In the genomic region with DNA sequence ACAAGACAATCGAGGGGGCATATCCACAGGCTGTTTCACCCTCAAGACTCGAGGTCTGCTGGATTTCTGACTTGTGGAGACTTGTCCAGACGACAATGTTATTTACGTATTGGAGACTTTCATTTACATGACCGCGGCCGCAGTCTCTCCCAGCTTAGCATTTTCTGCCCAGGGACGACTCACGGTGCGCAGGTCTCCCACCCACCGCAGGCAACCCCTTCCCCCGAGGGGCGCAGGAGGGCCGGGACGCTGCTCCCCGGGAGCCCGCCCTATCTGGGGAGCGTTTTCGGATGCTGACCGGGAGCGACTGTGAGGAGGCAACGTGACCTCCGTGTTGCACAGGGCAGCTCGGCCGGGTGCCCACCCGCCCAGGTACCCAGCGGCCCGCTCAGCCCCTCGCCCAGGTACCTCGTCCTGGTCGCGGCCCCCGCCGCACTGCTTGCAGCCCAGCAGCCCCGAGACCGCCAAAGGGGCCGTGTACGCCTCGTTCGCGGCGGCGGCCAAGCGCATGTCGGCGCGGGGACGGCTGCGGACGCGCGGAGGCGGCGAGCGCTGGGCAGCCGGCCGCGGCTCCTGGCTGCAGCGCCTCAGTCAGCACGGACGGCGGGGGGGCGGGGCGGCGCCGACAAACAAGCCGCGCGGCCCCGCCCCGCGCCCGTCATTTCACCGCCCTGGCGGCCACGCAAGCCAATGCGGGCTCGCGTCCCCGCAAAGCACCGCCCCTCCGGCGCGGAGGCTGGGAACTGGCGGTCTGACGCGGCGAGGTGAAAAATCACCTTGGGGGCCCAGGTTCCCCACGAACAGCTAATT, we compare ENCODE assay signal across 1 cellular context.
TF ChIP-seq lines count a peak whose summit lies in the region.

No MANE protein-coding gene starts in this region.

TF ChIP-seq in HEK293, 187 proteins besides CTCF, POLR2A, EP300 and RAD21 (continued from another document and continues in another):
- TF ChIP-seq, protein P1, sequence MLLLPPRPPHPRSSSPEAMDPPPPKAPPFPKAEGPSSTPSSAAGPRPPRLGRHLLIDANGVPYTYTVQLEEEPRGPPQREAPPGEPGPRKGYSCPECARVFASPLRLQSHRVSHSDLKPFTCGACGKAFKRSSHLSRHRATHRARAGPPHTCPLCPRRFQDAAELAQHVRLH (tag by site-specific recombination; IDR thresholded peaks at IDR 0.05), result 0 out of 2 replicates have a peak, but pooled peaks have one; percentile 10
- TF ChIP-seq ZBTB17 (tag by site-specific recombination; IDR thresholded peaks at IDR 0.05), result peak; percentile 63
- TF ChIP-seq ZNF433 (tag by site-specific recombination; IDR thresholded peaks at IDR 0.05; ENCODE audit: low read depth), result no peak
- no peak for TF ChIP-seq YY2 (tag by site-specific recombination; IDR thresholded peaks at IDR 0.05)
- no peak for TF ChIP-seq GLI4 (tag by site-specific recombination; IDR thresholded peaks at IDR 0.05)
- peak; percentile 99 for TF ChIP-seq PBX3 (CRISPR knock-in tag; IDR thresholded peaks at IDR 0.05)
- no peak for TF ChIP-seq ZSCAN18 (tag by site-specific recombination; IDR thresholded peaks at IDR 0.05)
- TF ChIP-seq, protein P2, sequence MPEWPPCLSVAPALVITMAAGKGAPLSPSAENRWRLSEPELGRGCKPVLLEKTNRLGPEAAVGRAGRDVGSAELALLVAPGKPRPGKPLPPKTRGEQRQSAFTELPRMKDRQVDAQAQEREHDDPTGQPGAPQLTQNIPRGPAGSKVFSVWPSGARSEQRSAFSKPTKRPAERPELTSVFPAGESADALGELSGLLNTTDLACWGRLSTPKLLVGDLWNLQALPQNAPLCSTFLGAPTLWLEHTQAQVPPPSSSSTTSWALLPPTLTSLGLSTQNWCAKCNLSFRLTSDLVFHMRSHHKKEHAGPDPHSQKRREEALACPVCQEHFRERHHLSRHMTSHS (tag by site-specific recombination; IDR thresholded peaks at IDR 0.05), result no peak
- no peak for TF ChIP-seq ZNF174 (tag by site-specific recombination; IDR thresholded peaks at IDR 0.05)
- peak; percentile 22; the same call in 1 of the 2 replicates for TF ChIP-seq ZNF184 (tag by site-specific recombination; IDR thresholded peaks at IDR 0.05)
- no peak for TF ChIP-seq ZNF626 (tag by site-specific recombination; IDR thresholded peaks at IDR 0.05)
- TF ChIP-seq ZNF560 (tag by site-specific recombination; IDR thresholded peaks at IDR 0.05; ENCODE audit: borderline replicate concordance), result no peak
- no peak for TF ChIP-seq ZNF24 (tag by site-specific recombination; IDR thresholded peaks at IDR 0.05)
- TF ChIP-seq ZNF19 (tag by site-specific recombination; IDR thresholded peaks at IDR 0.05; ENCODE audit: low read depth), result no peak
- TF ChIP-seq, protein P3, sequence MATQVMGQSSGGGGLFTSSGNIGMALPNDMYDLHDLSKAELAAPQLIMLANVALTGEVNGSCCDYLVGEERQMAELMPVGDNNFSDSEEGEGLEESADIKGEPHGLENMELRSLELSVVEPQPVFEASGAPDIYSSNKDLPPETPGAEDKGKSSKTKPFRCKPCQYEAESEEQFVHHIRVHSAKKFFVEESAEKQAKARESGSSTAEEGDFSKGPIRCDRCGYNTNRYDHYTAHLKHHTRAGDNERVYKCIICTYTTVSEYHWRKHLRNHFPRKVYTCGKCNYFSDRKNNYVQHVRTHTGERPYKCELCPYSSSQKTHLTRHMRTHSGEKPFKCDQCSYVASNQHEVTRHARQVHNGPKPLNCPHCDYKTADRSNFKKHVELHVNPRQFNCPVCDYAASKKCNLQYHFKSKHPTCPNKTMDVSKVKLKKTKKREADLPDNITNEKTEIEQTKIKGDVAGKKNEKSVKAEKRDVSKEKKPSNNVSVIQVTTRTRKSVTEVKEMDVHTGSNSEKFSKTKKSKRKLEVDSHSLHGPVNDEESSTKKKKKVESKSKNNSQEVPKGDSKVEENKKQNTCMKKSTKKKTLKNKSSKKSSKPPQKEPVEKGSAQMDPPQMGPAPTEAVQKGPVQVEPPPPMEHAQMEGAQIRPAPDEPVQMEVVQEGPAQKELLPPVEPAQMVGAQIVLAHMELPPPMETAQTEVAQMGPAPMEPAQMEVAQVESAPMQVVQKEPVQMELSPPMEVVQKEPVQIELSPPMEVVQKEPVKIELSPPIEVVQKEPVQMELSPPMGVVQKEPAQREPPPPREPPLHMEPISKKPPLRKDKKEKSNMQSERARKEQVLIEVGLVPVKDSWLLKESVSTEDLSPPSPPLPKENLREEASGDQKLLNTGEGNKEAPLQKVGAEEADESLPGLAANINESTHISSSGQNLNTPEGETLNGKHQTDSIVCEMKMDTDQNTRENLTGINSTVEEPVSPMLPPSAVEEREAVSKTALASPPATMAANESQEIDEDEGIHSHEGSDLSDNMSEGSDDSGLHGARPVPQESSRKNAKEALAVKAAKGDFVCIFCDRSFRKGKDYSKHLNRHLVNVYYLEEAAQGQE (tag by site-specific recombination; IDR thresholded peaks at IDR 0.05), result 0 out of 2 replicates have a peak, but pooled peaks have one; percentile 13
- 0 out of 2 replicates have a peak, but pooled peaks have one; percentile 5 for TF ChIP-seq IKZF3 (tag by site-specific recombination; IDR thresholded peaks at IDR 0.05)
- TF ChIP-seq ZNF404 (tag by site-specific recombination; IDR thresholded peaks at IDR 0.05), result no peak
- no peak for TF ChIP-seq AEBP2 (tag by site-specific recombination; IDR thresholded peaks at IDR 0.05; ENCODE audit: borderline replicate concordance)
- TF ChIP-seq, protein P4, sequence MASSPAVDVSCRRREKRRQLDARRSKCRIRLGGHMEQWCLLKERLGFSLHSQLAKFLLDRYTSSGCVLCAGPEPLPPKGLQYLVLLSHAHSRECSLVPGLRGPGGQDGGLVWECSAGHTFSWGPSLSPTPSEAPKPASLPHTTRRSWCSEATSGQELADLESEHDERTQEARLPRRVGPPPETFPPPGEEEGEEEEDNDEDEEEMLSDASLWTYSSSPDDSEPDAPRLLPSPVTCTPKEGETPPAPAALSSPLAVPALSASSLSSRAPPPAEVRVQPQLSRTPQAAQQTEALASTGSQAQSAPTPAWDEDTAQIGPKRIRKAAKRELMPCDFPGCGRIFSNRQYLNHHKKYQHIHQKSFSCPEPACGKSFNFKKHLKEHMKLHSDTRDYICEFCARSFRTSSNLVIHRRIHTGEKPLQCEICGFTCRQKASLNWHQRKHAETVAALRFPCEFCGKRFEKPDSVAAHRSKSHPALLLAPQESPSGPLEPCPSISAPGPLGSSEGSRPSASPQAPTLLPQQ (tag by site-specific recombination; IDR thresholded peaks at IDR 0.05), result no peak
- no peak for TF ChIP-seq HOXD13 (CRISPR knock-in tag; IDR thresholded peaks at IDR 0.05; ENCODE audit: borderline replicate concordance)
- TF ChIP-seq BCL11B (tag by site-specific recombination; IDR thresholded peaks at IDR 0.05; ENCODE audit: low read depth), result no peak
- no peak for TF ChIP-seq PRDM2 (tag by site-specific recombination; IDR thresholded peaks at IDR 0.05; ENCODE audit: borderline replicate concordance)
- TF ChIP-seq, protein P5, sequence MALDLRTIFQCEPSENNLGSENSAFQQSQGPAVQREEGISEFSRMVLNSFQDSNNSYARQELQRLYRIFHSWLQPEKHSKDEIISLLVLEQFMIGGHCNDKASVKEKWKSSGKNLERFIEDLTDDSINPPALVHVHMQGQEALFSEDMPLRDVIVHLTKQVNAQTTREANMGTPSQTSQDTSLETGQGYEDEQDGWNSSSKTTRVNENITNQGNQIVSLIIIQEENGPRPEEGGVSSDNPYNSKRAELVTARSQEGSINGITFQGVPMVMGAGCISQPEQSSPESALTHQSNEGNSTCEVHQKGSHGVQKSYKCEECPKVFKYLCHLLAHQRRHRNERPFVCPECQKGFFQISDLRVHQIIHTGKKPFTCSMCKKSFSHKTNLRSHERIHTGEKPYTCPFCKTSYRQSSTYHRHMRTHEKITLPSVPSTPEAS (tag by site-specific recombination; IDR thresholded peaks at IDR 0.05), result no peak
- TF ChIP-seq BCL6B (tag by site-specific recombination; IDR thresholded peaks at IDR 0.05), result no peak
- no peak for TF ChIP-seq ZNF416 (tag by site-specific recombination; IDR thresholded peaks at IDR 0.05)
- no peak for TF ChIP-seq ZNF362 (tag by site-specific recombination; IDR thresholded peaks at IDR 0.05)
- no peak for TF ChIP-seq ZNF658 (tag by site-specific recombination; IDR thresholded peaks at IDR 0.05)
- no peak for TF ChIP-seq ZNF747 (tag by site-specific recombination; IDR thresholded peaks at IDR 0.05)
- TF ChIP-seq ZNF121 (tag by site-specific recombination; IDR thresholded peaks at IDR 0.05), result no peak; the same call in 1 of the 2 replicates
- peak; percentile 49; the same call in 1 of the 2 replicates for TF ChIP-seq SP3 (tag by site-specific recombination; IDR thresholded peaks at IDR 0.05)
- no peak for TF ChIP-seq ZNF549 (tag by site-specific recombination; IDR thresholded peaks at IDR 0.05)
- TF ChIP-seq ZNF707 (tag by site-specific recombination; IDR thresholded peaks at IDR 0.05), result no peak
